In genomic region chr6:26286168-26286854, GRCh38 we compare ENCODE assay signal across 1 cellular context.
TF ChIP-seq lines count a peak whose summit lies in the region.

No MANE protein-coding gene starts in this region.

TF ChIP-seq in K562, 482 proteins besides CTCF, POLR2A, EP300 and RAD21 (continued from another document):
- TF ChIP-seq CUX1 (CRISPR knock-in tag; IDR thresholded peaks at IDR 0.05) (0 out of 2 replicates have a peak, but pooled peaks have one; percentile 58), SIN3A (IDR thresholded peaks at IDR 0.05; ENCODE audit: borderline replicate concordance in 2 of 2, control insufficient read depth in 1 of 2, low read depth in 2 of 2, low read length in 2 of 2) (no peak), CHCHD3 (CRISPR knock-in tag; IDR thresholded peaks at IDR 0.05) (no peak; the same call in 1 of the 2 replicates), HDAC2 (IDR thresholded peaks at IDR 0.05) (0 out of 2 replicates have a peak, but pooled peaks have one; percentile 9), SNRNP70 (optimal IDR thresholded peaks at IDR 0.05; ENCODE audit: low read depth, low read length) (no peak), ARID2 (IDR thresholded peaks at IDR 0.05) (no peak)
